In genomic region chr12:7130791-7131501, GRCh38 we compare ENCODE assay signal across 8 cellular contexts. TPM values are rescaled to one million over a fixed set of nuclear protein-coding genes. Genes with fewer than 3 reads are reported as not detected.
DNase-seq lines count a peak whose midpoint lies in the region; ATAC-seq, FAIRE-seq and TF ChIP-seq lines count a peak whose summit lies in the region.

No MANE protein-coding gene starts in this region.

- peak overlapping the region; percentile 91 for H3K27ac Mint-ChIP-seq in activated CD4-positive, alpha-beta memory T cell treated with anti-CD3 and anti-CD28 coated beads, Interleukin-2, amount 10 ng/mL, durations not matched to agents 7 days and 5 days
- H3K27ac Mint-ChIP-seq in stimulated activated memory B cell treated with anti-CD40 and anti-IgM and Interleukin-4, amounts not matched to agents 10 μg/mL and 1 μg/mL and 100 μg/mL, for 72 hours, result peak overlapping the region; percentile 83

- FAIRE-seq in GM19239 (lab: Jason Lieb, UNC), result peak; percentile 77

- no peaks in the 10 kb centered on the region for H3K27me3 Mint-ChIP-seq in activated CD4-positive, alpha-beta memory T cell treated with anti-CD3 and anti-CD28 coated beads, Interleukin-2, amount 10 ng/mL, durations not matched to agents 7 days and 5 days
- no peaks in the 10 kb centered on the region for H3K27me3 Mint-ChIP-seq in stimulated activated memory B cell treated with anti-CD40 and anti-IgM and Interleukin-4, amounts not matched to agents 10 μg/mL and 1 μg/mL and 100 μg/mL, for 72 hours

- no peak for TF ChIP-seq CTCF in AG10803 (conservative IDR thresholded peaks at IDR 0.05; ENCODE audit: low read length)

- CTCF ChIA-PET in activated CD4-positive, alpha-beta memory T cell treated with anti-CD3 and anti-CD28 coated beads, Interleukin-2, amount 10 ng/mL, durations not matched to agents 7 days and 5 days (lab: Charles Lee), result interaction anchor here (0.7 to 3.4 kb wide), 5 partner anchors 10 to 186 kb away, joined by 3 to 12 read pairs (median 3); no protein-coding TSS in a partner anchor

- POLR2A ChIA-PET in activated CD4-positive, alpha-beta memory T cell treated with anti-CD3 and anti-CD28 coated beads, Interleukin-2, amount 10 ng/mL, durations not matched to agents 7 days and 5 days (lab: Charles Lee), result interaction anchor here (0.6 to 3.0 kb wide), 7 partner anchors 10 to 840 kb away, joined by 3 to 26 read pairs (median 8); partner anchors contain the start of genes C12orf57, C1RL and RNU7-1

- peak overlapping the region; percentile 100 for H3K4me3 Mint-ChIP-seq in activated CD4-positive, alpha-beta memory T cell treated with anti-CD3 and anti-CD28 coated beads, Interleukin-2, amount 10 ng/mL, durations not matched to agents 7 days and 5 days
- H3K4me3 Mint-ChIP-seq in stimulated activated memory B cell treated with anti-CD40 and anti-IgM and Interleukin-4, amounts not matched to agents 10 μg/mL and 1 μg/mL and 100 μg/mL, for 72 hours, result peak overlapping the region; percentile 97

- peak; percentile 65 for ATAC-seq in stimulated activated memory B cell treated with anti-CD40 and anti-IgM and Interleukin-4, amounts not matched to agents 10 μg/mL and 1 μg/mL and 100 μg/mL, for 72 hours
- ATAC-seq in GM18502 (IDR thresholded peaks at IDR 0.05; ENCODE audit: poor library complexity, unreplicated experiment), result no peak

- peak overlapping the region; percentile 59 for H3K4me3 ChIP-seq in AG10803 (ENCODE audit: low read length)

- H3K36me3 Mint-ChIP-seq in activated CD4-positive, alpha-beta memory T cell treated with anti-CD3 and anti-CD28 coated beads, Interleukin-2, amount 10 ng/mL, durations not matched to agents 7 days and 5 days (ENCODE audit: low read depth), result peaks cover 53% of the 10 kb centered on the region
- H3K36me3 Mint-ChIP-seq in stimulated activated memory B cell treated with anti-CD40 and anti-IgM and Interleukin-4, amounts not matched to agents 10 μg/mL and 1 μg/mL and 100 μg/mL, for 72 hours, result peaks cover 23% of the 10 kb centered on the region

- DNase-seq in AG10803 (ENCODE audit: low read depth) (peak; percentile 31), GM19239 (ENCODE audit: insufficient read length, low spot score) (peak; percentile 47), NCI-H146 (lab: John Stamatoyannopoulos, UW) (peak; percentile 88), medulla oblongata (ENCODE audit: extremely low spot score) (peak; percentile 50)
- DNase-seq in activated CD4-positive, alpha-beta memory T cell treated with anti-CD3 and anti-CD28 coated beads, Interleukin-2, amount 10 ng/mL, durations not matched to agents 7 days and 5 days, result peak; percentile 78
- peak; percentile 24 for DNase-seq in effector CD8-positive, alpha-beta T cell (lab: John Stamatoyannopoulos, UW)

- peaks cover 43% of the 10 kb centered on the region for H3K4me1 Mint-ChIP-seq in activated CD4-positive, alpha-beta memory T cell treated with anti-CD3 and anti-CD28 coated beads, Interleukin-2, amount 10 ng/mL, durations not matched to agents 7 days and 5 days
- peaks cover 37% of the 10 kb centered on the region for H3K4me1 Mint-ChIP-seq in stimulated activated memory B cell treated with anti-CD40 and anti-IgM and Interleukin-4, amounts not matched to agents 10 μg/mL and 1 μg/mL and 100 μg/mL, for 72 hours

- H3K9me3 Mint-ChIP-seq in activated CD4-positive, alpha-beta memory T cell treated with anti-CD3 and anti-CD28 coated beads, Interleukin-2, amount 10 ng/mL, durations not matched to agents 7 days and 5 days, result no peaks in the 10 kb centered on the region
- H3K9me3 Mint-ChIP-seq in stimulated activated memory B cell treated with anti-CD40 and anti-IgM and Interleukin-4, amounts not matched to agents 10 μg/mL and 1 μg/mL and 100 μg/mL, for 72 hours, result no peaks in the 10 kb centered on the region

RNA-seq across cellular contexts. Expression of gene CLSTN3, which starts 0.8 kb away (rescaled TPM):
- 100 to 1,000 TPM; 148 to 152 TPM for total RNA-seq in activated CD4-positive, alpha-beta memory T cell treated with anti-CD3 and anti-CD28 coated beads, Interleukin-2, amount 10 ng/mL, durations not matched to agents 7 days and 5 days

RNA-seq across cellular contexts. Expression of gene RBP5, which starts 2.3 kb away (rescaled TPM):
- total RNA-seq in activated CD4-positive, alpha-beta memory T cell treated with anti-CD3 and anti-CD28 coated beads, Interleukin-2, amount 10 ng/mL, durations not matched to agents 7 days and 5 days, result 1 to 10 TPM in 1 of 2 experiments, under 1 TPM in 1; 0.86 to 1.8 TPM

RNA-seq across cellular contexts. Expression of gene C1RL, which starts 21.9 kb away (rescaled TPM):
- 10 to 100 TPM; 26.5 to 28.8 TPM for total RNA-seq in activated CD4-positive, alpha-beta memory T cell treated with anti-CD3 and anti-CD28 coated beads, Interleukin-2, amount 10 ng/mL, durations not matched to agents 7 days and 5 days

RNA-seq across cellular contexts. Expression of gene C1R, which starts 38.7 kb away (rescaled TPM):
- total RNA-seq in activated CD4-positive, alpha-beta memory T cell treated with anti-CD3 and anti-CD28 coated beads, Interleukin-2, amount 10 ng/mL, durations not matched to agents 7 days and 5 days, result 1 to 10 TPM; 2.7 to 3.8 TPM

RNA-seq across cellular contexts. Expression of gene PEX5, which starts 58.5 kb away (rescaled TPM):
- 10 to 100 TPM; 15.0 to 15.4 TPM for total RNA-seq in activated CD4-positive, alpha-beta memory T cell treated with anti-CD3 and anti-CD28 coated beads, Interleukin-2, amount 10 ng/mL, durations not matched to agents 7 days and 5 days

Comparison
In these comparisons a context has a peak if more than half of its experiments do, and no peak if none do; other contexts are left out.
1. DNase-seq: peak in every context shown above with its lines; median percentile 88 in NCI-H146; 78 in activated CD4-positive, alpha-beta memory T cell treated with anti-CD3 and anti-CD28 coated beads, Interleukin-2, amount 10 ng/mL, durations not matched to agents 7 days and 5 days; 50 in medulla oblongata; 47 in GM19239; 31 in AG10803; 24 in effector CD8-positive, alpha-beta T cell.